Comparison of ENCODE assay signal across 8 cellular contexts in genomic region chr2:26970244-26970927, GRCh38. TPM values are rescaled to one million over a fixed set of nuclear protein-coding genes. Genes with fewer than 3 reads are reported as not detected.
A peak's percentile ranks its signal among the peaks of the same experiment; 100 is the strongest.
DNase-seq lines count a peak whose midpoint lies in the region; ATAC-seq and TF ChIP-seq lines count a peak whose summit lies in the region.

MAPRE3 (plus strand) TSS chr2:26970637; CDS start chr2:27022219, 51,582 bp downstream.

- DNase-seq in GM13976 (ENCODE audit: low spot score) (peak; percentile 96), NCI-H2171 treated with DMSO at 0.1 percent for 48 hours (lab: John Stamatoyannopoulos, UW) (peak; percentile 98), WTC11 (ENCODE audit: low spot score) (peak; percentile 97), mammary epithelial cell (peak; percentile 81)

- ATAC-seq in HG03039 (IDR thresholded peaks at IDR 0.05; ENCODE audit: unreplicated experiment) (peak; percentile 76), WTC11 (peak; percentile 90), GM21717 (IDR thresholded peaks at IDR 0.05; ENCODE audit: unreplicated experiment) (no peak)

- dilution Hi-C loops in mammary epithelial cell (cut with HindIII; ENCODE audit: low sequenced_read_pairs), result loop anchor here (5.0 kb wide), 1 partner anchor 87 kb away; no protein-coding TSS in a partner anchor

- H3K27ac Mint-ChIP-seq in WTC11, result no peak within 1 kb of the TSS

- no peaks in the 10 kb centered on the region for H4K20me1 ChIP-seq in mammary epithelial cell (ENCODE audit: insufficient read depth, low read length)

- H3K27me3 ChIP-seq in mammary epithelial cell (ENCODE audit: insufficient read depth, low read length) (no peaks in the 10 kb centered on the region), iPS-20b (ENCODE audit: insufficient read depth, low read length) (peaks cover 43% of the 10 kb centered on the region), skeletal muscle satellite cell (ENCODE audit: control insufficient read depth, insufficient read depth, low read length) (peaks cover 42% of the 10 kb centered on the region)

- H3K4me1 Mint-ChIP-seq in WTC11, result peaks cover 29% of the 10 kb centered on the region

- no peaks in the 10 kb centered on the region for H3K36me3 Mint-ChIP-seq in WTC11

- CTCF ChIA-PET in WTC11 (lab: Charles Lee), result interaction anchor here (0.7 to 16.3 kb wide), 7 partner anchors 9 to 124 kb away, joined by 3 to 596 read pairs (median 13); no protein-coding TSS in a partner anchor
- CTCF ChIA-PET in mammary epithelial cell (lab: Charles Lee; ENCODE audit: low non-redundant PET), result no interaction called here

- 3% methylated on average over 17 of the region's 69 CpGs for WGBS in mammary epithelial cell (ENCODE audit: low coverage, missing lambda C conversion rate)

- no peak for TF ChIP-seq CTCF in GM13976 (IDR thresholded peaks at IDR 0.05; ENCODE audit: borderline replicate concordance, control extremely low read depth, extremely low read depth, insufficient read depth, missing control alignments)
- no peak for TF ChIP-seq CTCF in WTC11 (IDR thresholded peaks at IDR 0.05)
- TF ChIP-seq CTCF in mammary epithelial cell (conservative IDR thresholded peaks at IDR 0.05 in 1 of 2, IDR thresholded peaks at IDR 0.05 in 1 of 2; ENCODE audit: extremely low read depth in 1 of 2, insufficient read depth in 1 of 2, low read depth in 1 of 2, low read length in 2 of 2), result no peak

- H3K9me3 Mint-ChIP-seq in WTC11, result no peaks in the 10 kb centered on the region

- H3K4me1 ChIP-seq in mammary epithelial cell (ENCODE audit: insufficient read depth, low read length) (peaks cover 13% of the 10 kb centered on the region), iPS-20b (ENCODE audit: insufficient read depth, low read length) (peaks cover 17% of the 10 kb centered on the region; the same call in 1 of the 2 replicates), skeletal muscle satellite cell (ENCODE audit: control insufficient read depth, insufficient read depth, low read length) (peaks cover 5% of the 10 kb centered on the region)

- no TSS peak for BruUV-seq in mammary epithelial cell (replicated peaks; lab: Mats Ljungman, UMichigan)

- POLR2A ChIA-PET in WTC11 (lab: Charles Lee), result interaction anchor here (0.6 kb wide), 1 partner anchor 1312 kb away, joined by 5 read pairs; no protein-coding TSS in a partner anchor

- peaks cover 29% of the 10 kb centered on the region for H3K79me2 ChIP-seq in mammary epithelial cell (ENCODE audit: insufficient read depth, low read length)

- peak within 1 kb of the TSS; percentile 86 for H3K4me2 ChIP-seq in mammary epithelial cell (ENCODE audit: insufficient read depth, low read depth, low read length)
- H3K4me2 ChIP-seq in skeletal muscle satellite cell (ENCODE audit: low read length), result peak within 1 kb of the TSS; percentile 100

- peaks cover 49% of the 10 kb centered on the region for H3K27me3 Mint-ChIP-seq in WTC11 (ENCODE audit: low read depth)

- intact Hi-C loops in mammary epithelial cell (cut with micrococcal nuclease), result loop anchor here (2.0 to 5.0 kb wide), 2 partner anchors 46 to 102 kb away; partner anchors contain the start of gene OST4

- H3K36me3 ChIP-seq in mammary epithelial cell (ENCODE audit: insufficient read depth, low read length) (no peaks in the 10 kb centered on the region), iPS-20b (ENCODE audit: insufficient read depth, low read depth, low read length) (no peaks in the 10 kb centered on the region), skeletal muscle satellite cell (ENCODE audit: insufficient read depth, low read length) (no peaks in the 10 kb centered on the region)

- H2AFZ ChIP-seq in mammary epithelial cell (ENCODE audit: low read depth, low read length), result peak within 1 kb of the TSS; percentile 85

- H3K27ac ChIP-seq in mammary epithelial cell (ENCODE audit: insufficient read depth, low read depth, low read length) (peak within 1 kb of the TSS; percentile 83), iPS-20b (ENCODE audit: low read length) (no peak within 1 kb of the TSS)

- in situ Hi-C loops in GM13976 (cut with MboI; ENCODE audit: low sequenced_read_pairs, unreplicated experiment) (loop anchor here (25.0 kb wide), 2 partner anchors 217 to 317 kb away; partner anchors contain the start of genes DNAJC5G and TRIM54), mammary epithelial cell (cut with MboI; ENCODE audit: low sequenced_read_pairs in 2 of 2) (loop anchor here in 1 of 2 donors (25.0 kb wide), 1 partner anchor 317 kb away; the partner anchor contains the start of genes DNAJC5G and TRIM54)

- H3K4me3 ChIP-seq in mammary epithelial cell (replicated peaks in 1 of 3; ENCODE audit: insufficient read depth in 1 of 3, low read depth in 2 of 3, low read length in 3 of 3) (peak within 1 kb of the TSS; percentile 61 to 94 (median 93)), iPS-20b (ENCODE audit: low read length) (peak within 1 kb of the TSS; percentile 72), skeletal muscle satellite cell (ENCODE audit: low read length) (peak within 1 kb of the TSS; percentile 93)

- H3K9me3 ChIP-seq in mammary epithelial cell (replicated peaks; ENCODE audit: insufficient read depth, low read length) (no peaks in the 10 kb centered on the region), iPS-20b (ENCODE audit: insufficient read depth, low read depth, low read length) (no peaks in the 10 kb centered on the region), skeletal muscle satellite cell (replicated peaks; ENCODE audit: low read length) (no peaks in the 10 kb centered on the region)

- peak within 1 kb of the TSS; percentile 93 for H3K4me3 Mint-ChIP-seq in WTC11

- peak within 1 kb of the TSS; percentile 78 for H3K9ac ChIP-seq in mammary epithelial cell (ENCODE audit: insufficient read depth, low read length)
- peak within 1 kb of the TSS; percentile 2; the same call in 1 of the 2 replicates for H3K9ac ChIP-seq in iPS-20b (ENCODE audit: low read depth, low read length)
- peak within 1 kb of the TSS; percentile 37 for H3K9ac ChIP-seq in skeletal muscle satellite cell (ENCODE audit: low read depth, low read length)

TF ChIP-seq in WTC11, 78 proteins besides CTCF, POLR2A, EP300 and RAD21 (continues in another document):
- TF ChIP-seq ARID4B (CRISPR knock-in tag; IDR thresholded peaks at IDR 0.05; ENCODE audit: borderline replicate concordance) (peak; percentile 55; the same call in 1 of the 2 replicates), E2F5 (CRISPR knock-in tag; IDR thresholded peaks at IDR 0.05) (peak; percentile 77; the same call in 1 of the 2 replicates)

RNA-seq across cellular contexts. Expression of gene MAPRE3, which starts in this region (rescaled TPM):
- 4.9 to 10.3 TPM (median 6.0 TPM) in 3 replicates for total RNA-seq in WTC11 (2021)
- total RNA-seq in mammary epithelial cell, result 10 to 100 TPM; 10.2 to 25.0 TPM
- polyA plus RNA-seq in mammary epithelial cell, result 12.3 TPM
- polyA minus RNA-seq in mammary epithelial cell, result 25.1 TPM
- 3.8 and 5.2 TPM in 2 replicates for total RNA-seq in skeletal muscle satellite cell (2012; rRNA removed)

Comparison
In these comparisons a context has a peak if more than half of its experiments do, and no peak if none do; other contexts are left out.
1. H3K9ac ChIP-seq: peak in every context shown above with its lines; median percentile 78 in mammary epithelial cell; 37 in skeletal muscle satellite cell; 2 in iPS-20b.